ENCODE assay signal across 5 cellular contexts in the genomic region with DNA sequence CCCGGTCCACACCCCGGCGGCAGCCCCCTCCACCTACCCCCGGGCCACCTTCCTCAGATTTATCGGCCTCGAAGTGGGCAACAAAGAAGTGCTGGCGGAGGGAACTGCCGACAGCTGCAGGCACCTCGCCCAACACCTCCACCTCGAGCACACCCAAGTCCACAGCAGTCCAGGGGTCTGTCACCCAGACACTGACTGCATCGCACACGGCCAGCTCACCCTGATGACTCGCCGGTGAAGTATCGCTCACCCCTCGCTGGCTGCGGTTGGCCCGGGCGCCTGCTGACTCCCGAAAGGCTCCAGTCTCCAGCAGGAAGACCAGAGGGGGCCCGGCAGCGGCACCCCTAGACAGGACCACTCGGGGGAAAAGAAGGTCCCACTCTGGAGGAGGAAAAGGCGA. TPM values are rescaled to one million over a fixed set of nuclear protein-coding genes. Genes with fewer than 3 reads are reported as not detected.
"Had no signal": no experiment of that assay in that cellular context is flagged by ENCODE, and none has a peak within 500 bp of the region (broad histone marks: within the 10 kb centered on the region; RNA-seq: fewer than 3 reads in every experiment).

No MANE protein-coding gene starts in this region.

RNA-seq across cellular contexts. Expression of gene CGB3, which starts 1.5 kb away (rescaled TPM):
- total RNA-seq: HT-29, OCI-LY7, PC-9, Peyer's patch, SK-MEL-5 had no signal

RNA-seq across cellular contexts. Expression of gene CGB2, which starts 6.1 kb away (rescaled TPM):
- total RNA-seq: HT-29, OCI-LY7, PC-9, Peyer's patch, SK-MEL-5 had no signal

RNA-seq across cellular contexts. Expression of gene LHB, which starts 8.7 kb away (rescaled TPM):
- total RNA-seq: HT-29, SK-MEL-5 had no signal

RNA-seq across cellular contexts. Expression of gene CGB1, which starts 11.1 kb away (rescaled TPM):
- total RNA-seq: OCI-LY7, Peyer's patch, SK-MEL-5 had no signal

RNA-seq across cellular contexts. Expression of gene CGB5, which starts 18.0 kb away (rescaled TPM):
- total RNA-seq: HT-29, OCI-LY7, Peyer's patch, SK-MEL-5 had no signal
